ENCODE assay signal across 1 cellular context in the genomic region with DNA sequence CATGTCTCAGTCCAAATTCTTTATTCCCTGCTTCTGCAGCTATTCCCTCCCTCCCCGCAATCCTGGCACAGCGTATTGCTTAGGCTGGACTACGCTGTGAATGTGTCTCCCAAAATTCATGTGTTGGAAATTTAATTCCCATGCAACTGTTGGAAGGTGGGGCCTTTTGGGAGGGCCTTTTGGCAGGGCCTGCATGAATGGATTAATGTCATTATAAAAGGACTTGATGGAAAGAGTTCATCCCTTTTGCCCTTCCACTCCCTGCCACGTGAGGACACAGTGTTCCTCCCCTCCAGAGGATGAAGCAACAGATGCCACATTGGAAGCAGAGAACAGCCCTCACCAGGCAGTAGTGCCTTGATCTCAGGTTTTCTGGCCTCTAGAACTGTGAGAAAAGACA.
TF ChIP-seq lines count a peak whose summit lies in the region.

No MANE protein-coding gene starts in this region.

TF ChIP-seq in WTC11, 78 proteins besides CTCF, POLR2A, EP300 and RAD21 (continued from another document):
- TF ChIP-seq, protein P1, sequence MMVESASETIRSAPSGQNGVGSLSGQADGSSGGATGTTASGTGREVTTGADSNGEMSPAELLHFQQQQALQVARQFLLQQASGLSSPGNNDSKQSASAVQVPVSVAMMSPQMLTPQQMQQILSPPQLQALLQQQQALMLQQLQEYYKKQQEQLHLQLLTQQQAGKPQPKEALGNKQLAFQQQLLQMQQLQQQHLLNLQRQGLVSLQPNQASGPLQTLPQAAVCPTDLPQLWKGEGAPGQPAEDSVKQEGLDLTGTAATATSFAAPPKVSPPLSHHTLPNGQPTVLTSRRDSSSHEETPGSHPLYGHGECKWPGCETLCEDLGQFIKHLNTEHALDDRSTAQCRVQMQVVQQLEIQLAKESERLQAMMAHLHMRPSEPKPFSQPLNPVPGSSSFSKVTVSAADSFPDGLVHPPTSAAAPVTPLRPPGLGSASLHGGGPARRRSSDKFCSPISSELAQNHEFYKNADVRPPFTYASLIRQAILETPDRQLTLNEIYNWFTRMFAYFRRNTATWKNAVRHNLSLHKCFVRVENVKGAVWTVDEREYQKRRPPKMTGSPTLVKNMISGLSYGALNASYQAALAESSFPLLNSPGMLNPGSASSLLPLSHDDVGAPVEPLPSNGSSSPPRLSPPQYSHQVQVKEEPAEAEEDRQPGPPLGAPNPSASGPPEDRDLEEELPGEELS (CRISPR knock-in tag; IDR thresholded peaks at IDR 0.05): no peak
- no peak for TF ChIP-seq SMAD3 (CRISPR knock-in tag; IDR thresholded peaks at IDR 0.05; ENCODE audit: borderline replicate concordance)
- no peak for TF ChIP-seq TEAD1 (CRISPR knock-in tag; IDR thresholded peaks at IDR 0.05)
- TF ChIP-seq NR3C1 (CRISPR knock-in tag; conservative IDR thresholded peaks at IDR 0.05; ENCODE audit: low read depth): no peak
- TF ChIP-seq ELF4 (CRISPR knock-in tag; IDR thresholded peaks at IDR 0.05; ENCODE audit: low read depth): no peak
- TF ChIP-seq, protein P2, sequence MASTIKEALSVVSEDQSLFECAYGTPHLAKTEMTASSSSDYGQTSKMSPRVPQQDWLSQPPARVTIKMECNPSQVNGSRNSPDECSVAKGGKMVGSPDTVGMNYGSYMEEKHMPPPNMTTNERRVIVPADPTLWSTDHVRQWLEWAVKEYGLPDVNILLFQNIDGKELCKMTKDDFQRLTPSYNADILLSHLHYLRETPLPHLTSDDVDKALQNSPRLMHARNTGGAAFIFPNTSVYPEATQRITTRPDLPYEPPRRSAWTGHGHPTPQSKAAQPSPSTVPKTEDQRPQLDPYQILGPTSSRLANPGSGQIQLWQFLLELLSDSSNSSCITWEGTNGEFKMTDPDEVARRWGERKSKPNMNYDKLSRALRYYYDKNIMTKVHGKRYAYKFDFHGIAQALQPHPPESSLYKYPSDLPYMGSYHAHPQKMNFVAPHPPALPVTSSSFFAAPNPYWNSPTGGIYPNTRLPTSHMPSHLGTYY (CRISPR knock-in tag; IDR thresholded peaks at IDR 0.05): no peak
- TF ChIP-seq, protein P3, sequence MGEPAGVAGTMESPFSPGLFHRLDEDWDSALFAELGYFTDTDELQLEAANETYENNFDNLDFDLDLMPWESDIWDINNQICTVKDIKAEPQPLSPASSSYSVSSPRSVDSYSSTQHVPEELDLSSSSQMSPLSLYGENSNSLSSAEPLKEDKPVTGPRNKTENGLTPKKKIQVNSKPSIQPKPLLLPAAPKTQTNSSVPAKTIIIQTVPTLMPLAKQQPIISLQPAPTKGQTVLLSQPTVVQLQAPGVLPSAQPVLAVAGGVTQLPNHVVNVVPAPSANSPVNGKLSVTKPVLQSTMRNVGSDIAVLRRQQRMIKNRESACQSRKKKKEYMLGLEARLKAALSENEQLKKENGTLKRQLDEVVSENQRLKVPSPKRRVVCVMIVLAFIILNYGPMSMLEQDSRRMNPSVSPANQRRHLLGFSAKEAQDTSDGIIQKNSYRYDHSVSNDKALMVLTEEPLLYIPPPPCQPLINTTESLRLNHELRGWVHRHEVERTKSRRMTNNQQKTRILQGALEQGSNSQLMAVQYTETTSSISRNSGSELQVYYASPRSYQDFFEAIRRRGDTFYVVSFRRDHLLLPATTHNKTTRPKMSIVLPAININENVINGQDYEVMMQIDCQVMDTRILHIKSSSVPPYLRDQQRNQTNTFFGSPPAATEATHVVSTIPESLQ (CRISPR knock-in tag; IDR thresholded peaks at IDR 0.05): no peak
- no peak for TF ChIP-seq TEAD4 (CRISPR knock-in tag; IDR thresholded peaks at IDR 0.05)
- no peak for TF ChIP-seq ZNF263 (CRISPR knock-in tag; IDR thresholded peaks at IDR 0.05; ENCODE audit: low read depth)
